ENCODE assay signal across 8 cellular contexts in the genomic region with DNA sequence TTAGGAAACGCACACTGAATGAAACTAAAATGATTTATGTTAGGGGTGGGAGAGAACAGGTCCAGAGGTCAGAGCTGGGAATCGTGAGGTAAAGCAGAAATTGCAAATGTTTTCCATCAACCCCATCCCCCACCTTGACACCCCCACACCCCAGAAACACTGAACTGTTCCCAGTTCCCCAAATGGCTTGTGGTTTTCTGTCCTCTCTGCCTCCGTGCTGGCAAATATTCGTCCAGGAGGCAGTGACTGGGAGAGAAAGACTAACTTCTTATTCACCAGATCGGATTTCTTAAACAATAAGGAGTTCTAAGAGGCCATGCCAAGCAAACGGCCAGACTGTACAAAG. TPM values are rescaled to one million over a fixed set of nuclear protein-coding genes. Genes with fewer than 3 reads are reported as not detected.
DNase-seq lines count a peak whose midpoint lies in the region; ATAC-seq, FAIRE-seq and TF ChIP-seq lines count a peak whose summit lies in the region.

No MANE protein-coding gene starts in this region.

- TF ChIP-seq CTCF in GM12864 (IDR thresholded peaks at IDR 0.05; ENCODE audit: low read depth, low read length, missing control alignments) = no peak
- TF ChIP-seq CTCF in fibroblast of the aortic adventitia (IDR thresholded peaks at IDR 0.05; ENCODE audit: insufficient read depth, low read length) = no peak

- H3K27ac ChIP-seq in rectal smooth muscle tissue (ENCODE audit: low read depth, low read length) = peak overlapping the region; percentile 85

- H3K4me1 Mint-ChIP-seq in T-helper 17 cell = peaks cover 15% of the 10 kb centered on the region

- peak overlapping the region; percentile 36 for H3K9ac ChIP-seq in rectal smooth muscle tissue (ENCODE audit: low read length)

- DNase-seq in GM12864 (ENCODE audit: low read depth) = no peak
- no peak for DNase-seq in T-helper 17 cell
- DNase-seq in fibroblast of the aortic adventitia (ENCODE audit: low read depth) = no peak
- DNase-seq in H54 (ENCODE audit: insufficient read length, low spot score) = no peak
- DNase-seq in NK-92 treated with Interleukin-12 subunit alpha and Interleukin-12 subunit beta, amount 100 ng/mL, for 24 hours (lab: John Stamatoyannopoulos, UW) = no peak

- H3K9me3 ChIP-seq in T-helper 17 cell (ENCODE audit: control insufficient read depth, low read length, poor library complexity, severe bottlenecking) = no peaks in the 10 kb centered on the region

- H3K27me3 ChIP-seq in rectal smooth muscle tissue (ENCODE audit: control insufficient read depth, insufficient read depth, low read length) = no peaks in the 10 kb centered on the region

- H3K36me3 ChIP-seq in rectal smooth muscle tissue (ENCODE audit: control insufficient read depth, insufficient read depth, low read length) = peaks cover 5% of the 10 kb centered on the region

- H3K27me3 Mint-ChIP-seq in T-helper 17 cell = no peaks in the 10 kb centered on the region

- no peak for TF ChIP-seq POLR2A in H54 (IDR thresholded peaks at IDR 0.05; ENCODE audit: low read depth, low read length)

- H3K4me1 ChIP-seq in rectal smooth muscle tissue (ENCODE audit: control insufficient read depth, insufficient read depth, low read length) = peaks cover 8% of the 10 kb centered on the region

- peak overlapping the region; percentile 77 for H3K27ac Mint-ChIP-seq in T-helper 17 cell

- peak overlapping the region; percentile 86 for H3K4me3 Mint-ChIP-seq in T-helper 17 cell

- ATAC-seq in T-helper 17 cell (no peak), HG02970 (IDR thresholded peaks at IDR 0.05; ENCODE audit: low FRiP score, unreplicated experiment) (no peak), GM21737 (IDR thresholded peaks at IDR 0.05; ENCODE audit: unreplicated experiment) (no peak)

- H3K36me3 Mint-ChIP-seq in T-helper 17 cell (ENCODE audit: low read depth) = peaks cover 8% of the 10 kb centered on the region

- no peak for FAIRE-seq in H54 (lab: Jason Lieb, UNC)

- peak overlapping the region; percentile 78 for H3K4me3 ChIP-seq in GM12864 (ENCODE audit: low read depth, low read length)
- peak overlapping the region; percentile 81 for H3K4me3 ChIP-seq in fibroblast of the aortic adventitia (ENCODE audit: low read depth, low read length)
- peak overlapping the region; percentile 80 for H3K4me3 ChIP-seq in rectal smooth muscle tissue (ENCODE audit: low read length)

RNA-seq across cellular contexts. Expression of a gene that starts 0.7 kb away (rescaled TPM):
- 1 to 10 TPM; 1.5 to 2.9 TPM for total RNA-seq in T-helper 17 cell
- total RNA-seq in fibroblast of the aortic adventitia (ENCODE audit: low replicate concordance) = 1.9 and 3.8 TPM in 2 replicates

RNA-seq across cellular contexts. Expression of a gene that starts 19.7 kb away (rescaled TPM):
- 1 to 10 TPM in 1 of 2 donors, under 1 TPM in 1; 0.27 to 1.4 TPM for total RNA-seq in T-helper 17 cell
- total RNA-seq in fibroblast of the aortic adventitia (ENCODE audit: low replicate concordance) = 17.3 and 73.8 TPM in 2 replicates

RNA-seq across cellular contexts. Expression of a gene that starts 41.9 kb away (rescaled TPM):
- total RNA-seq in T-helper 17 cell (10 to 100 TPM; 12.1 to 12.5 TPM), fibroblast of the aortic adventitia (ENCODE audit: low replicate concordance) (4.4 and 16.6 TPM in 2 replicates)

RNA-seq across cellular contexts. Expression of a gene that starts 47.7 kb away (rescaled TPM):
- total RNA-seq in T-helper 17 cell = not detected
- total RNA-seq in fibroblast of the aortic adventitia (ENCODE audit: low replicate concordance) = not detected in 2 replicates
